Comparison of ENCODE assay signal across 25 cellular contexts in the genomic region with DNA sequence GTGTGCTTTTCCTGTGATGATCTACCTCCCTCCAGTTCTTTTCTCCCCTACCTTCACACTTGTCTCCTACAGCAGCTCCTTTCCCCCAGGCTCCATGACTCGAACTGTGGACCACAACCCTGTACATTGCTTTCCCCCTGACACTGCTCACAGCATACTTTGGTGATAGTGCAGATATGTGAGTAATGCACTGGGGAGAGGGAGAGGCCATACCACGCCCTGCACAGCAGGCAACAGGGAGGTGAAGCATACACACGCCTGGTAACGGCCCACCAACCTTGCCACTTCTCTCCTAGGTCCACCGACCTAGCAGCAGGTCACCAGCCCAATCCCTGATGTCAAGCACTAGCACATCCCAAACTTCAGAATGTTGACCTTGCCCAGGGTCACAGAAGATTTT.
DNase-seq lines count a peak whose midpoint lies in the region; ATAC-seq, FAIRE-seq and TF ChIP-seq lines count a peak whose summit lies in the region.
"Had no signal": no experiment of that assay in that cellular context is flagged by ENCODE, and none has a peak within 500 bp of the region (broad histone marks: within the 10 kb centered on the region; RNA-seq: fewer than 3 reads in every experiment).

No MANE protein-coding gene starts in this region.

- H3K4ac ChIP-seq in H1 (replicated peaks; ENCODE audit: insufficient read length, low read depth, low read length) = no peak overlapping the region
- H3K4ac ChIP-seq in neuronal stem cell (ENCODE audit: low read length) = no peak overlapping the region

- no peak for TF ChIP-seq EP300 in H1 (IDR thresholded peaks at IDR 0.05; ENCODE audit: borderline replicate concordance in 1 of 2, low read depth in 2 of 2, low read length in 2 of 2)

- H2BK15ac ChIP-seq in H1 (ENCODE audit: low read length) (0 out of 2 replicates have a peak overlapping the region, but pooled peaks have one; percentile 72), neuronal stem cell (ENCODE audit: low read length) (no peak overlapping the region)

- DNase-seq in HCT116 (ENCODE audit: low read depth, low spot score) = no peak
- DNase-seq in T-helper 17 cell = no peak
- no peak for DNase-seq in H1 (ENCODE audit: low read depth in 1 of 2, low spot score in 2 of 2)
- no peak for DNase-seq in neuronal stem cell (ENCODE audit: low spot score)
- DNase-seq in posterior vena cava (ENCODE audit: low spot score) = no peak
- DNase-seq in NCI-H748 (lab: John Stamatoyannopoulos, UW; ENCODE audit: unreplicated experiment) = no peak
- DNase-seq: AML-193; Caco-2; Calu3; CD4-positive, alpha-beta T cell; CD8-positive, alpha-beta T cell; DND-41; EL; GDM1 had no signal

- H3K36me3 ChIP-seq in HCT116 (ENCODE audit: control insufficient read depth in 1 of 2, insufficient read depth in 2 of 2, low read length in 2 of 2) (no peaks in the 10 kb centered on the region), H1 (ENCODE audit: control insufficient read depth in 2 of 4, insufficient read depth in 4 of 4, low read length in 3 of 4) (no peaks in the 10 kb centered on the region), neuronal stem cell (replicated peaks in 1 of 2; ENCODE audit: control insufficient read depth in 2 of 2, insufficient read depth in 2 of 2, low read length in 2 of 2) (no peaks in the 10 kb centered on the region)
- H3K36me3 ChIP-seq: BLaER1 treated with 17β-estradiol and CSF1 and Interleukin-3, amounts not matched to agents 10 nM and 100 nM had no signal

- H4K91ac ChIP-seq in H1 (replicated peaks; ENCODE audit: insufficient read length, low read length) = no peak overlapping the region
- H4K91ac ChIP-seq in neuronal stem cell (ENCODE audit: low read depth, low read length, poor library complexity) = no peak overlapping the region

- FAIRE-seq in H1 (lab: Jason Lieb, UNC) = no peak
- FAIRE-seq: A549, D721Med, GM12878, GM12892, GM18507, GM19239 had no signal

- H3K18ac ChIP-seq in H1 (ENCODE audit: extremely low read depth, low read length) (no peak overlapping the region), neuronal stem cell (ENCODE audit: low read length) (no peak overlapping the region)

- H2BK120ac ChIP-seq in H1 (replicated peaks; ENCODE audit: low read depth, low read length) = no peak overlapping the region
- H2BK120ac ChIP-seq in neuronal stem cell (ENCODE audit: low read depth, low read length) = no peak overlapping the region

- H3K4me1 ChIP-seq in HCT116 (ENCODE audit: control insufficient read depth in 1 of 2, insufficient read depth in 2 of 2, low read length in 2 of 2) = peaks cover 0 to 7% of the 10 kb centered on the region in 2 experiments; a peak in 2 of 4 replicates
- H3K4me1 ChIP-seq in H1 (replicated peaks in 1 of 4; ENCODE audit: control insufficient read depth in 3 of 4, insufficient read depth in 4 of 4, low read length in 3 of 4) = no peaks in the 10 kb centered on the region; a peak in 1 of 7 replicates
- H3K4me1 ChIP-seq in neuronal stem cell (ENCODE audit: control insufficient read depth in 2 of 2, insufficient read depth in 1 of 2, low read depth in 1 of 2, low read length in 2 of 2) = no peaks in the 10 kb centered on the region
- H3K4me1 ChIP-seq: A549; BLaER1 treated with 17β-estradiol and CSF1 and Interleukin-3, amounts not matched to agents 10 nM and 100 nM; Caco-2 had no signal

- no peaks in the 10 kb centered on the region for H3K36me3 Mint-ChIP-seq in T-helper 17 cell (ENCODE audit: low read depth)
- H3K36me3 Mint-ChIP-seq: CD8-positive, alpha-beta T cell had no signal

- no TSS peak for BruUV-seq in HCT116 (replicated peaks; lab: Mats Ljungman, UMichigan)

- ATAC-seq in HCT116 (peak; percentile 38; the same call in 1 of the 2 replicates), T-helper 17 cell (no peak), GM18861 (IDR thresholded peaks at IDR 0.05; ENCODE audit: unreplicated experiment) (no peak)
- ATAC-seq: CD8-positive, alpha-beta T cell; GM12878 had no signal

- no peak for TF ChIP-seq RAD21 in HCT116 (IDR thresholded peaks at IDR 0.05; ENCODE audit: low read depth)
- no peak for TF ChIP-seq RAD21 in H1 (IDR thresholded peaks at IDR 0.05 in 1 of 2, conservative IDR thresholded peaks at IDR 0.05 in 1 of 2; ENCODE audit: low read depth in 2 of 2, low read length in 2 of 2)

- no peaks in the 10 kb centered on the region for H3K79me1 ChIP-seq in H1 (ENCODE audit: low read depth, low read length)
- H3K79me1 ChIP-seq in neuronal stem cell (ENCODE audit: low read depth, low read length) = no peaks in the 10 kb centered on the region

- H3K9me3 ChIP-seq in HCT116 (ENCODE audit: control insufficient read depth in 1 of 2, insufficient read depth in 1 of 2, low read depth in 1 of 2, low read length in 2 of 2) (no peaks in the 10 kb centered on the region), T-helper 17 cell (ENCODE audit: control insufficient read depth, low read length, poor library complexity, severe bottlenecking) (no peaks in the 10 kb centered on the region), H1 (ENCODE audit: insufficient read depth in 2 of 2, low read depth in 1 of 2, low read length in 1 of 2) (peaks cover 0 to 7% of the 10 kb centered on the region in 2 experiments; a peak in 1 of 4 replicates), neuronal stem cell (replicated peaks in 1 of 2; ENCODE audit: control insufficient read depth in 2 of 2, insufficient read depth in 1 of 2, low read depth in 1 of 2, low read length in 2 of 2) (peaks cover 0 to 5% of the 10 kb centered on the region in 2 donors)
- H3K9me3 ChIP-seq: A549; BLaER1 treated with 17β-estradiol and CSF1 and Interleukin-3, amounts not matched to agents 10 nM and 100 nM; Caco-2 had no signal

- H3K27ac Mint-ChIP-seq in T-helper 17 cell = peak overlapping the region; percentile 19
- H3K27ac Mint-ChIP-seq: B cell; CD4-positive, alpha-beta T cell; CD8-positive, alpha-beta T cell had no signal

- no peak overlapping the region for H3K14ac ChIP-seq in H1 (ENCODE audit: insufficient read length)
- no peak overlapping the region for H3K14ac ChIP-seq in neuronal stem cell (ENCODE audit: low read length)

- H2AK5ac ChIP-seq in H1 (ENCODE audit: low read depth, low read length) (no peak overlapping the region), neuronal stem cell (ENCODE audit: low read depth, low read length) (no peak overlapping the region)

- RAD21 ChIA-PET in HCT116 (lab: Charles Lee; ENCODE audit: low non-redundant PET in 1 of 2, low total read pairs in 2 of 2, uncharacterized antibody in 2 of 2, unreplicated experiment in 2 of 2) = no interaction called here

- H4K20me1 ChIP-seq in HCT116 (ENCODE audit: insufficient read depth) = no peaks in the 10 kb centered on the region
- no peaks in the 10 kb centered on the region for H4K20me1 ChIP-seq in H1 (replicated peaks in 1 of 2; ENCODE audit: control insufficient read depth in 1 of 2, insufficient read depth in 2 of 2, low read length in 2 of 2)
- H4K20me1 ChIP-seq: BLaER1 treated with 17β-estradiol and CSF1 and Interleukin-3, amounts not matched to agents 10 nM and 100 nM had no signal

- no peak overlapping the region for H2BK20ac ChIP-seq in H1 (ENCODE audit: low read length)

- H3K9ac ChIP-seq in HCT116 (ENCODE audit: low read length) (no peak overlapping the region), H1 (replicated peaks in 1 of 4; ENCODE audit: extremely low read depth in 1 of 4, low read depth in 3 of 4, low read length in 3 of 4) (no peak overlapping the region), neuronal stem cell (ENCODE audit: low read depth, low read length, poor library complexity) (peak overlapping the region; percentile 38)
- H3K9ac ChIP-seq: BLaER1 treated with 17β-estradiol and CSF1 and Interleukin-3, amounts not matched to agents 10 nM and 100 nM had no signal

- H4K8ac ChIP-seq in H1 (ENCODE audit: extremely low read depth, insufficient read depth, low read length) (no peak overlapping the region), neuronal stem cell (ENCODE audit: low read depth, low read length) (no peak overlapping the region)

- WGBS in H1 (ENCODE audit: extremely low coverage in 1 of 2, insufficient coverage in 1 of 2, insufficient read length in 1 of 2, insufficient replicate concordance in 2 of 2, low coverage in 1 of 2, low lambda C conversion rate in 2 of 2, missing lambda C conversion rate in 1 of 2), 2 experiments = 78% methylated on average over 5 of the region's 5 CpGs; no CpG with 5 or more reads in 1 of the 2 experiments
- no CpG with 5 or more reads among the region's 5 CpGs for WGBS in neuronal stem cell (ENCODE audit: extremely low coverage in 2 of 2, insufficient read length in 2 of 2, insufficient replicate concordance in 1 of 2), 2 donors

- no peak overlapping the region for H2BK12ac ChIP-seq in H1 (ENCODE audit: low read depth, low read length)
- no peak overlapping the region for H2BK12ac ChIP-seq in neuronal stem cell (ENCODE audit: low read length)

- H3K23ac ChIP-seq in H1 (ENCODE audit: insufficient read length) (no peak overlapping the region), neuronal stem cell (ENCODE audit: low read depth, low read length, poor library complexity) (no peak overlapping the region)

- H3K23me2 ChIP-seq in H1 (ENCODE audit: low read depth, low read length) = peaks cover 3% of the 10 kb centered on the region; the same call in 1 of the 2 replicates

- intact Hi-C loops in HCT116 (cut with micrococcal nuclease) = no loop called here
- intact Hi-C loops in posterior vena cava (cut with DNase I) = no loop called here

- no peak overlapping the region for H3K56ac ChIP-seq in H1 (replicated peaks; ENCODE audit: insufficient read length, low read depth, low read length)

- TF ChIP-seq CTCF in HCT116 (IDR thresholded peaks at IDR 0.05 in 2 of 3, conservative IDR thresholded peaks at IDR 0.05 in 1 of 3; ENCODE audit: borderline replicate concordance in 1 of 3, insufficient read depth in 1 of 3, low read depth in 2 of 3, low read length in 2 of 3) (no peak), H1 (IDR thresholded peaks at IDR 0.05; ENCODE audit: control extremely low read depth in 1 of 3, insufficient read depth in 1 of 3, low read depth in 1 of 3, low read length in 3 of 3) (no peak)

- H3K4me3 Mint-ChIP-seq in T-helper 17 cell = no peak overlapping the region
- H3K4me3 Mint-ChIP-seq: B cell; CD4-positive, alpha-beta T cell; CD8-positive, alpha-beta T cell had no signal

- TF ChIP-seq POLR2A in HCT116 (IDR thresholded peaks at IDR 0.05; ENCODE audit: borderline replicate concordance, extremely low read depth, insufficient read depth, insufficient read length) (no peak), H1 (IDR thresholded peaks at IDR 0.05; ENCODE audit: control extremely low read depth in 1 of 2, low read depth in 2 of 2, low read length in 2 of 2) (no peak)

- POLR2A ChIA-PET in HCT116 (lab: Charles Lee) = no interaction called here
- POLR2A ChIA-PET in H1 (lab: Charles Lee; ENCODE audit: partially characterized antibody) = no interaction called here

- H3K27ac ChIP-seq in HCT116 (ENCODE audit: low read depth, low read length) = no peak overlapping the region
- no peak overlapping the region for H3K27ac ChIP-seq in H1 (ENCODE audit: low read depth, low read length)
- H3K27ac ChIP-seq in neuronal stem cell (replicated peaks; ENCODE audit: low read length) = no peak overlapping the region
- H3K27ac ChIP-seq: 22Rv1; A549; BLaER1 treated with 17β-estradiol and CSF1 and Interleukin-3, amounts not matched to agents 10 nM and 100 nM; C4-2B had no signal

- no peak overlapping the region for H2AFZ ChIP-seq in HCT116 (ENCODE audit: low read depth, low read length, poor library complexity, severe bottlenecking)
- no peak overlapping the region for H2AFZ ChIP-seq in H1 (ENCODE audit: low read length)
- H2AFZ ChIP-seq in neuronal stem cell (ENCODE audit: low read length) = no peak overlapping the region

- H3K4me2 ChIP-seq in HCT116 (ENCODE audit: low read length) (0 out of 2 replicates have a peak overlapping the region, but pooled peaks have one; percentile 1), H1 (ENCODE audit: insufficient read depth in 1 of 2, low read depth in 2 of 2, low read length in 2 of 2) (no peak overlapping the region), neuronal stem cell (ENCODE audit: insufficient read depth, low read length, poor library complexity, severe bottlenecking) (no peak overlapping the region)
- H3K4me2 ChIP-seq: A549; BLaER1 treated with 17β-estradiol and CSF1 and Interleukin-3, amounts not matched to agents 10 nM and 100 nM had no signal

- H4K5ac ChIP-seq in H1 (ENCODE audit: insufficient read length, low read depth, low read length) = no peak overlapping the region

- H3K4me3 ChIP-seq in HCT116 (replicated peaks in 1 of 2; ENCODE audit: low read depth in 1 of 2, low read length in 2 of 2) = no peak overlapping the region
- no peak overlapping the region for H3K4me3 ChIP-seq in H1 (ENCODE audit: extremely low read depth in 1 of 4, insufficient read depth in 2 of 4, low read depth in 3 of 4, low read length in 4 of 4)
- H3K4me3 ChIP-seq in neuronal stem cell (ENCODE audit: low read length in 2 of 2) = peak overlapping the region in 1 of 2 donors; percentile 40
- H3K4me3 ChIP-seq: A549; BLaER1 treated with 17β-estradiol and CSF1 and Interleukin-3, amounts not matched to agents 10 nM and 100 nM; GM12878 had no signal

- H3K27me3 Mint-ChIP-seq in T-helper 17 cell = peaks cover 42% of the 10 kb centered on the region

- H3K79me2 ChIP-seq in HCT116 (ENCODE audit: insufficient read depth, low read length) (no peaks in the 10 kb centered on the region), H1 (ENCODE audit: control insufficient read depth in 1 of 2, insufficient read depth in 2 of 2, low read length in 2 of 2) (no peaks in the 10 kb centered on the region)

- H2BK5ac ChIP-seq in H1 (ENCODE audit: low read depth, low read length) = 0 out of 2 replicates have a peak overlapping the region, but pooled peaks have one; percentile 24
- no peak overlapping the region for H2BK5ac ChIP-seq in neuronal stem cell (ENCODE audit: low read length)

- H3K27me3 ChIP-seq in HCT116 (ENCODE audit: insufficient read depth, low read length) = no peaks in the 10 kb centered on the region
- H3K27me3 ChIP-seq in H1 (replicated peaks in 1 of 4; ENCODE audit: control insufficient read depth in 3 of 4, extremely low read depth in 1 of 4, insufficient read depth in 3 of 4, low read length in 3 of 4) = no peaks in the 10 kb centered on the region
- H3K27me3 ChIP-seq in neuronal stem cell (ENCODE audit: control insufficient read depth in 3 of 3, insufficient read depth in 3 of 3, low read depth in 1 of 3, low read length in 3 of 3) = no peaks in the 10 kb centered on the region
- H3K27me3 ChIP-seq: BLaER1 treated with 17β-estradiol and CSF1 and Interleukin-3, amounts not matched to agents 10 nM and 100 nM had no signal

- no peaks in the 10 kb centered on the region for H3K9me2 ChIP-seq in HCT116 (ENCODE audit: insufficient read depth)

- H3K4me1 Mint-ChIP-seq in T-helper 17 cell = peaks cover 2% of the 10 kb centered on the region
- H3K4me1 Mint-ChIP-seq: B cell had no signal

- CTCF ChIA-PET in HCT116 (lab: Charles Lee) = no interaction called here
- CTCF ChIA-PET in H1 (lab: Charles Lee; ENCODE audit: partially characterized antibody) = interaction anchor here (1.0 to 2.8 kb wide), 3 partner anchors 11 to 19 kb away, joined by 3 to 16 read pairs (median 4); no protein-coding TSS in a partner anchor
